In the genomic region with DNA sequence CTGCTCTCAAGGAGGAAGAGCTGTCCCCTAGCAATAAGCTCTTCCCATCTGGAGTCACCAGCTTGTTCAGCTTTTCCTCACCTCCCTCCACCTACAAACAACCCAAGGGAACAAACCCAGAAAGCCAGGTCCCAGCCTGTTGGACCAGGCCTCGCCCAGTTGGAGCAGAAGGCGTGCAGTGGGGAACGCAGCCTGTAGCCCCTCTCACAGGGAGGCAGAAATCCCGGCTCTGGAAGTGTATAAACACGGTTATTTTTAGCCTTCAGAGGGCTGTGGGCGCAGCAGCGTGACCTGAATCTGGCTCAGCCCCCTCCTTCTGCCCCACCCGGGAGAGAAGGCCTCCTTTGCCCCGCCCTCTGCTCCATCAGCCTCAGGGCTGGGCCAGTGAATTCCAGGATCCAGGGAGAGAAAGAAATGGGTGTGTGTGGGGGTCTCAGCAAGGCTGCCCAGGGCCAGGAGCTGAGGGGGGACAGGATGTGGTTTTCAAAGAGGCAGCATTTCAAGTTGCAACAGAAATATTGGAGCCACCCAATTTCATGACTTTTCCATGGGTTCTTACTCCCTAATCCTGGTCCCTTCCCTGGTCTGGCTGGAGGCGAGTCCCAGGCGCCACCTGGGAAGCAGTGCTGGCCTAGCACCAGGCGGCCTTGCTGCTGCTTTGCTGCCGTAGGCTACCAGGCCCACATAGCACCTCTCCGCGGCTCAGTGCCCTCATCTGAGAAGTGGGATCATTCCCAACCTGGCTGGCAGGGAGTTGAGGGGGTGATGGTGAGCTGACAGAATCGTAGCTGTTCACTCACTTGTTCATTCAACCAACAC, we compare ENCODE assay signal across 7 cellular contexts. TPM values are rescaled to one million over a fixed set of nuclear protein-coding genes. Genes with fewer than 3 reads are reported as not detected.
DNase-seq lines count a peak whose midpoint lies in the region; ATAC-seq, FAIRE-seq and TF ChIP-seq lines count a peak whose summit lies in the region.

No MANE protein-coding gene starts in this region.

- TF ChIP-seq EP300 in HepG2 (IDR thresholded peaks at IDR 0.05; ENCODE audit: low read depth in 2 of 2, low read length in 2 of 2) (no peak), HepG2 (CRISPR knock-in tag; IDR thresholded peaks at IDR 0.05; ENCODE audit: borderline replicate concordance) (no peak)

- POLR2A ChIA-PET in HepG2 (lab: Yijun Ruan, JAX) (interaction anchor here (1.1 to 1.3 kb wide), 2 partner anchors 8 to 129 kb away, joined by 3 to 4 read pairs; no protein-coding TSS in a partner anchor), GM10248 (lab: Yijun Ruan, JAX) (no interaction called here)

- no peaks in the 10 kb centered on the region for H4K20me1 ChIP-seq in mammary epithelial cell (ENCODE audit: insufficient read depth, low read length)
- H4K20me1 ChIP-seq in HepG2 (ENCODE audit: insufficient read depth, low read length) = peaks cover 97% of the 10 kb centered on the region

- TF ChIP-seq CTCF in mammary epithelial cell (conservative IDR thresholded peaks at IDR 0.05 in 1 of 2, IDR thresholded peaks at IDR 0.05 in 1 of 2; ENCODE audit: extremely low read depth in 1 of 2, insufficient read depth in 1 of 2, low read depth in 1 of 2, low read length in 2 of 2) (peak in 1 of 2 donors; percentile 30), HepG2 (CRISPR knock-in tag; IDR thresholded peaks at IDR 0.05) (no peak), tibial artery (IDR thresholded peaks at IDR 0.05) (no peak), GM10248 (IDR thresholded peaks at IDR 0.05; ENCODE audit: control extremely low read depth, extremely low read depth, low read depth, missing control alignments) (no peak)

- in situ Hi-C loops in mammary epithelial cell (cut with MboI; ENCODE audit: low sequenced_read_pairs in 2 of 2) = no loop called here
- in situ Hi-C loops in HepG2 (cut with HindIII; ENCODE audit: extremely low pct_ligation_motif_present, low pct_unique_long_range_greater_than_20kb) = no loop called here

- peak; percentile 91 for DNase-seq in NCI-H1694 (lab: John Stamatoyannopoulos, UW)
- DNase-seq in mammary epithelial cell = no peak
- DNase-seq in HepG2 (ENCODE audit: low spot score) = no peak
- DNase-seq in tibial artery = peak; percentile 80 to 91
- DNase-seq in UCSD-AML1 (lab: John Stamatoyannopoulos, UW; ENCODE audit: unreplicated experiment) = no peak
- no peak for DNase-seq in GM10248 (ENCODE audit: extremely low spot score)

- H3K4me1 ChIP-seq in mammary epithelial cell (ENCODE audit: insufficient read depth, low read length) (peaks cover 44% of the 10 kb centered on the region), HepG2 (ENCODE audit: insufficient read depth, low read length) (peaks cover 88% of the 10 kb centered on the region), tibial artery (peaks cover 8 to 92% (median 70%) of the 10 kb centered on the region in 4 donors)

- H3K4me2 ChIP-seq in mammary epithelial cell (ENCODE audit: insufficient read depth, low read depth, low read length) (peak overlapping the region; percentile 33), HepG2 (ENCODE audit: low read depth, low read length) (no peak overlapping the region)

- intact Hi-C loops in mammary epithelial cell (cut with micrococcal nuclease) = loop anchor here (1.0 kb wide), 1 partner anchor 11 kb away; no protein-coding TSS in a partner anchor
- intact Hi-C loops in HepG2 (cut with micrococcal nuclease; ENCODE audit: unreplicated experiment) = no loop called here
- intact Hi-C loops in tibial artery (cut with DNase I; ENCODE audit: low total_unique reads) = no loop called here

- dilution Hi-C loops in mammary epithelial cell (cut with HindIII; ENCODE audit: low sequenced_read_pairs) = no loop called here

- H3K27ac ChIP-seq in mammary epithelial cell (ENCODE audit: insufficient read depth, low read depth, low read length) (no peak overlapping the region), HepG2 (ENCODE audit: extremely low read length, insufficient read depth, low read length) (no peak overlapping the region), tibial artery (peak overlapping the region; percentile 77 to 82)

- CTCF ChIA-PET in mammary epithelial cell (lab: Charles Lee; ENCODE audit: low non-redundant PET) (no interaction called here), HepG2 (lab: Yijun Ruan, JAX; ENCODE audit: low intra/inter-chr PET ratio, low total read pairs) (no interaction called here), GM10248 (lab: Yijun Ruan, JAX) (interaction anchor here (1.0 to 1.4 kb wide), 3 partner anchors 8 to 13 kb away, joined by 3 read pairs; no protein-coding TSS in a partner anchor)

- no peaks in the 10 kb centered on the region for H3K9me3 ChIP-seq in mammary epithelial cell (replicated peaks; ENCODE audit: insufficient read depth, low read length)
- no peaks in the 10 kb centered on the region for H3K9me3 ChIP-seq in HepG2 (ENCODE audit: low read length)
- no peaks in the 10 kb centered on the region for H3K9me3 ChIP-seq in tibial artery

- BruUV-seq in mammary epithelial cell (replicated peaks; lab: Mats Ljungman, UMichigan) (no TSS peak), HepG2 (replicated peaks; lab: Mats Ljungman, UMichigan) (no TSS peak)

- TF ChIP-seq RAD21 in HepG2 (CRISPR knock-in tag; IDR thresholded peaks at IDR 0.05) = no peak

- no peak for FAIRE-seq in HepG2 (lab: Jason Lieb, UNC)

- H3K79me2 ChIP-seq in mammary epithelial cell (ENCODE audit: insufficient read depth, low read length) = peaks cover 98% of the 10 kb centered on the region
- peaks cover 100% of the 10 kb centered on the region for H3K79me2 ChIP-seq in HepG2 (ENCODE audit: insufficient read depth, low read length)

- no peak for ATAC-seq in HepG2
- ATAC-seq in GM19324 (IDR thresholded peaks at IDR 0.05; ENCODE audit: low FRiP score, unreplicated experiment) = no peak

- H3K27me3 ChIP-seq in mammary epithelial cell (ENCODE audit: insufficient read depth, low read length) (no peaks in the 10 kb centered on the region), HepG2 (ENCODE audit: control insufficient read depth in 1 of 2, insufficient read depth in 2 of 2, low read length in 2 of 2) (no peaks in the 10 kb centered on the region), tibial artery (no peaks in the 10 kb centered on the region)

- H3K9ac ChIP-seq in mammary epithelial cell (ENCODE audit: insufficient read depth, low read length) (no peak overlapping the region), HepG2 (ENCODE audit: insufficient read depth, low read depth, low read length) (no peak overlapping the region)

- TF ChIP-seq POLR2A in HepG2 (IDR thresholded peaks at IDR 0.05; ENCODE audit: insufficient read depth in 1 of 2, low read depth in 2 of 2, low read length in 2 of 2) = no peak

- H3K36me3 ChIP-seq in mammary epithelial cell (ENCODE audit: insufficient read depth, low read length) (no peaks in the 10 kb centered on the region), HepG2 (replicated peaks in 1 of 2; ENCODE audit: control insufficient read depth in 1 of 2, insufficient read depth in 2 of 2, low read length in 2 of 2) (peaks cover 1 to 4% of the 10 kb centered on the region in 2 experiments; a peak in 4 of 5 replicates), tibial artery (no peaks in the 10 kb centered on the region)

- H3K4me3 ChIP-seq in mammary epithelial cell (replicated peaks in 1 of 3; ENCODE audit: insufficient read depth in 1 of 3, low read depth in 2 of 3, low read length in 3 of 3) = no peak overlapping the region
- H3K4me3 ChIP-seq in HepG2 (replicated peaks in 1 of 3; ENCODE audit: insufficient read depth in 1 of 3, low read depth in 2 of 3, low read length in 3 of 3) = no peak overlapping the region
- peak overlapping the region in 1 of 2 donors; percentile 2 for H3K4me3 ChIP-seq in tibial artery

- H2AFZ ChIP-seq in mammary epithelial cell (ENCODE audit: low read depth, low read length) = no peak overlapping the region
- no peak overlapping the region for H2AFZ ChIP-seq in HepG2 (ENCODE audit: low read length)

- WGBS in mammary epithelial cell (ENCODE audit: low coverage, missing lambda C conversion rate) = 13% methylated on average over 13 of the region's 16 CpGs
- 84% methylated on average over 9 of the region's 16 CpGs for WGBS in HepG2 (ENCODE audit: low lambda C conversion rate)

TF ChIP-seq in HepG2, 621 proteins besides CTCF, POLR2A, EP300 and RAD21 (continues in another document):
- TF ChIP-seq STAG1 (CRISPR knock-in tag; IDR thresholded peaks at IDR 0.05) = 0 out of 2 replicates have a peak, but pooled peaks have one; percentile 5
- TF ChIP-seq ZNF629 (CRISPR knock-in tag; conservative IDR thresholded peaks at IDR 0.05) = peak; percentile 77
- no peak for TF ChIP-seq TEF (CRISPR knock-in tag; IDR thresholded peaks at IDR 0.05)

RNA-seq across cellular contexts. Expression of gene ZMIZ1, which starts 33.5 kb away (rescaled TPM):
- total RNA-seq in mammary epithelial cell (10 to 100 TPM; 22.3 to 25.0 TPM), HepG2 (2016; rRNA removed; fragmentation: Illumina TruSeq; extraction: Trizol) (5.3 and 11.0 TPM in 2 replicates)
- polyA plus RNA-seq in mammary epithelial cell (5.9 TPM), HepG2 (2011; rRNA removed) (8.8 and 10.2 TPM in 2 replicates)
- polyA minus RNA-seq in mammary epithelial cell = 16.3 TPM
- 2.3 and 2.6 TPM in 2 replicates for total RNA-seq in HepG2 (2016; cell fraction: cytosol; rRNA removed; fragmentation: Illumina TruSeq; extraction: Trizol; ENCODE audit: low read depth)
- total RNA-seq in HepG2 (2016; cell fraction: insoluble cytoplasmic fraction; rRNA removed; fragmentation: Illumina TruSeq; extraction: Trizol) = 5.2 and 10.5 TPM in 2 replicates
- 7.0 and 7.7 TPM in 2 replicates for total RNA-seq in HepG2 (2016; cell fraction: membrane; rRNA removed; fragmentation: Illumina TruSeq; extraction: Trizol)
- total RNA-seq in HepG2 (2016; cell fraction: nucleus; rRNA removed; fragmentation: Illumina TruSeq; extraction: Trizol) = 9.9 and 13.1 TPM in 2 replicates
- polyA plus RNA-seq in HepG2 (2011; cell fraction: cytosol; rRNA removed) = 7.4 TPM in 2 replicates
- 42.1 and 46.0 TPM in 2 replicates for polyA plus RNA-seq in HepG2 (2011; cell fraction: nucleus; rRNA removed)
- polyA plus RNA-seq in HepG2 (2012) = 22.4 and 32.5 TPM in 2 replicates
- 0.69 and 1.1 TPM in 2 replicates for polyA plus RNA-seq in HepG2 (2016; cell fraction: cytosol; fragmentation: Illumina TruSeq; extraction: Trizol; ENCODE audit: low read depth)
- 16.0 and 20.6 TPM in 2 replicates for polyA plus RNA-seq in HepG2 (2016; cell fraction: insoluble cytoplasmic fraction; fragmentation: Illumina TruSeq; extraction: Trizol; ENCODE audit: low read depth)
- polyA plus RNA-seq in HepG2 (2016; cell fraction: membrane; fragmentation: Illumina TruSeq; extraction: Trizol; ENCODE audit: low read depth) = 2.4 and 3.8 TPM in 2 replicates
- 25.8 and 26.9 TPM in 2 replicates for polyA plus RNA-seq in HepG2 (2016; cell fraction: nucleus; fragmentation: Illumina TruSeq; extraction: Trizol; ENCODE audit: insufficient read depth, low read depth)
- 7.8 and 28.6 TPM in 2 replicates for polyA minus RNA-seq in HepG2 (2011; rRNA and poly(A)+ RNA removed; ENCODE audit: low replicate concordance)
- 19.5 and 20.1 TPM in 2 replicates for polyA minus RNA-seq in HepG2 (2011; cell fraction: cytosol; rRNA and poly(A)+ RNA removed)
- polyA minus RNA-seq in HepG2 (2011; cell fraction: nucleus; rRNA and poly(A)+ RNA removed) = 27.4 and 29.2 TPM in 2 replicates

Comparison
In these comparisons a context has a peak if more than half of its experiments do, and no peak if none do; other contexts are left out.
1. DNase-seq: peak in NCI-H1694 (single experiment) and tibial artery (2 of 2); none in mammary epithelial cell (single experiment), HepG2 (single experiment), UCSD-AML1 (single experiment) and GM10248 (single experiment).
2. H3K27ac ChIP-seq: peak in tibial artery (2 of 2); none in mammary epithelial cell (single experiment) and HepG2 (single experiment).